ENCODE assay signal across 25 cellular contexts in genomic region chr11:70530010-70530409, GRCh38.
"Had no signal": no experiment of that assay in that cellular context is flagged by ENCODE, and none has a peak within 500 bp of the region (broad histone marks: within the 10 kb centered on the region; RNA-seq: fewer than 3 reads in every experiment).

No MANE protein-coding gene starts in this region.

- FAIRE-seq: colon, frontal cortex, pancreas, urothelium cell line had no signal

- H3K4me3 ChIP-seq: dorsolateral prefrontal cortex, lung, mucosa of descending colon, pancreas, sigmoid colon, skin epidermis, thoracic aorta, tibial nerve, upper lobe of left lung had no signal

- DNase-seq: cerebellar nuclear complex; effector CD4-positive, alpha-beta T cell; hypothalamus; immature natural killer cell; islet precursor cell; mesenchymal stem cell; naive B cell; nephron progenitor cell; occipital lobe; sigmoid colon; stimulated activated CD4-positive, alpha-beta T cell treated with anti-CD3 and anti-CD28 coated beads, Interleukin-15, amount 100 ng/mL, for 24 hours; stimulated activated CD4-positive, alpha-beta T cell treated with anti-CD3 and anti-CD28 coated beads, Interleukin-2, amount 100 ng/mL, for 48 hours; stimulated activated naive B cell treated with anti-CD40 and anti-IgM and Interleukin-4, amounts not matched to agents 10 μg/mL and 1 μg/mL and 100 μg/mL, for 72 hours; upper lobe of left lung had no signal

- H3K9me3 ChIP-seq: mucosa of descending colon, pancreas, sigmoid colon, thoracic aorta, upper lobe of left lung had no signal

- H3K36me3 ChIP-seq: pancreas, sigmoid colon, thoracic aorta, tibial nerve, upper lobe of left lung had no signal

- H3K27ac ChIP-seq: dorsolateral prefrontal cortex, pancreas, sigmoid colon, skin epidermis, thoracic aorta, tibial nerve, upper lobe of left lung had no signal

- H3K27me3 ChIP-seq: dorsolateral prefrontal cortex, pancreas, sigmoid colon, tibial nerve, upper lobe of left lung had no signal

- H3K4me1 ChIP-seq: pancreas, sigmoid colon, tibial nerve had no signal

- ATAC-seq: left lobe of liver; mucosa of descending colon; pancreas; stimulated activated naive B cell treated with anti-CD40 and anti-IgM and Interleukin-4, amounts not matched to agents 10 μg/mL and 1 μg/mL and 100 μg/mL, for 72 hours had no signal
